ENCODE assay signal across 8 cellular contexts in genomic region chr11:123740787-123741158, GRCh38.
A peak's percentile ranks its signal among the peaks of the same experiment; 100 is the strongest.
DNase-seq lines count a peak whose midpoint lies in the region; ATAC-seq and TF ChIP-seq lines count a peak whose summit lies in the region.

No MANE protein-coding gene starts in this region.

- no peaks in the 10 kb centered on the region for H3K27me3 ChIP-seq in muscle layer of duodenum (ENCODE audit: low read depth, low read length)

- CTCF ChIA-PET in activated naive CD4-positive, alpha-beta T cell treated with anti-CD3 and anti-CD28 coated beads, Interleukin-2, amount 10 ng/mL, durations not matched to agents 7 days and 5 days (lab: Charles Lee), result no interaction called here

- TF ChIP-seq CTCF in LNCaP clone FGC (IDR thresholded peaks at IDR 0.05; ENCODE audit: control insufficient read depth, extremely low read depth, insufficient read depth), result no peak
- TF ChIP-seq CTCF in coronary artery (IDR thresholded peaks at IDR 0.05), result no peak

- H3K4me3 ChIP-seq in LNCaP clone FGC (ENCODE audit: low read depth, low read length) (peak overlapping the region; percentile 67), coronary artery (peak overlapping the region; percentile 89), muscle layer of duodenum (ENCODE audit: low read depth in 1 of 2, low read length in 2 of 2) (peak overlapping the region; percentile 88 to 98)

- H3K9me3 ChIP-seq in muscle layer of duodenum (ENCODE audit: control insufficient read depth in 1 of 2, low read length in 2 of 2), result no peaks in the 10 kb centered on the region

- no peaks in the 10 kb centered on the region for H3K36me3 ChIP-seq in muscle layer of duodenum (ENCODE audit: control insufficient read depth in 1 of 2, insufficient read depth in 2 of 2, low read length in 2 of 2)

- H3K4me1 ChIP-seq in muscle layer of duodenum (ENCODE audit: control insufficient read depth in 1 of 2, insufficient read depth in 2 of 2, low read length in 2 of 2), result peaks cover 7 to 22% of the 10 kb centered on the region in 2 donors

- H3K27me3 Mint-ChIP-seq in activated naive CD4-positive, alpha-beta T cell treated with anti-CD3 and anti-CD28 coated beads, Interleukin-2, amount 10 ng/mL, durations not matched to agents 7 days and 5 days, result peaks cover under 1% of the 10 kb centered on the region

- H3K9me3 Mint-ChIP-seq in activated naive CD4-positive, alpha-beta T cell treated with anti-CD3 and anti-CD28 coated beads, Interleukin-2, amount 10 ng/mL, durations not matched to agents 7 days and 5 days, result no peaks in the 10 kb centered on the region

- H3K4me1 Mint-ChIP-seq in activated naive CD4-positive, alpha-beta T cell treated with anti-CD3 and anti-CD28 coated beads, Interleukin-2, amount 10 ng/mL, durations not matched to agents 7 days and 5 days, result peaks cover 39% of the 10 kb centered on the region

- H3K27ac ChIP-seq in coronary artery, result peak overlapping the region; percentile 61 to 86
- H3K27ac ChIP-seq in muscle layer of duodenum (ENCODE audit: low read length), result peak overlapping the region; percentile 45

- no peak for DNase-seq in activated naive CD4-positive, alpha-beta T cell treated with anti-CD3 and anti-CD28 coated beads, Interleukin-2, amount 10 ng/mL, durations not matched to agents 7 days and 5 days
- DNase-seq in activated naive CD4-positive, alpha-beta T cell treated with Interleukin-2 at 50 U/mL for 16 hours, result no peak
- no peak for DNase-seq in LNCaP clone FGC (ENCODE audit: low read depth)
- no peak for DNase-seq in coronary artery (ENCODE audit: low spot score)
- DNase-seq in C1 segment of cervical spinal cord (lab: John Stamatoyannopoulos, UW), result no peak
- no peak for DNase-seq in ecto neural progenitor cell (ENCODE audit: low spot score)

- peak overlapping the region; percentile 83 for H3K27ac Mint-ChIP-seq in activated naive CD4-positive, alpha-beta T cell treated with anti-CD3 and anti-CD28 coated beads, Interleukin-2, amount 10 ng/mL, durations not matched to agents 7 days and 5 days

- peaks cover 20% of the 10 kb centered on the region for H3K36me3 Mint-ChIP-seq in activated naive CD4-positive, alpha-beta T cell treated with anti-CD3 and anti-CD28 coated beads, Interleukin-2, amount 10 ng/mL, durations not matched to agents 7 days and 5 days

- H3K4me3 Mint-ChIP-seq in activated naive CD4-positive, alpha-beta T cell treated with anti-CD3 and anti-CD28 coated beads, Interleukin-2, amount 10 ng/mL, durations not matched to agents 7 days and 5 days, result peak overlapping the region; percentile 81

- ATAC-seq in GM18520 (IDR thresholded peaks at IDR 0.05; ENCODE audit: unreplicated experiment), result no peak
